In the genomic region with DNA sequence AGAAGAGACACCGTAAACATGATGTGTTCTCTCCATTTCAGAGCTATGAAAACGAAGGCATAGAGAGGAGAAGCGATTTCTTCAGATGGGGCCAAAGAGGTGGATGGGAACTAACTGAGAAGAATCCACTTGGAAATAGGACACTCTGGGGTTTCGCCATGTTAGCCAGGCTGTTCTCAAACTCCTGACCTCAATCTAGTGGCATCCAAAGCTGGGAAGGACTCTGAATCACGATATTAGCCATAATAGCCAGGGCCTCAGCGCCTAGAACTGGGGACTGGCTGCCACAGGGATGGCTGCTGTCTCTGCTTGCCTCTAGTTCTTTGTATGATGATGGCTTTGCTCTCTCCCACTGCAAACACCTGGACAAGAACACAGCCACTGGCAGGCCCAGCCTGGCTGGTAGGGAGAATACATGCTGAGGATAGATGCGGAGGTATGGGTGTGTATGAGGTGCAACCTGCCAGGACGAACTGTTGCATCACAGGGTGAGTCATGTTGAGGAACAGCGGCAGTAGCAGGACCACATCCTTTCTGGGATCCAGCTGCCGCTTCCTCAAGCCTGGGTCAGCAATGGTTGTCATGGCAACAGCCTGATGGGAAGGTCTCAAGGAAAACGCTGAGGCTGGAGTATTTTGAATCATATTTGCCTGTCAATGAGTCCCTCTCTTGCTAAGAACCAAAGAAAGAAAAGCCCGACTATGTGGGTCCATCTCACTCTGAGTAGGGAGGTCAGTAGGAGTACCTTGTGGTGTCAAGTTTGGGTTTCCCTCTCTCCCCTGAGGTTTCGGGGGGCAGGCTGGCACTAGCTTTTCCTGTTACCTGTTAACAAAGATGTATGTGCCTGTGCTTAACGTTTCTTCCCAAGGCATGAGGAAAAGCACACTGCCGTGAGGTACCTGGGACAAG, we compare ENCODE assay signal across 8 cellular contexts. TPM values are rescaled to one million over a fixed set of nuclear protein-coding genes. Genes with fewer than 3 reads are reported as not detected.
DNase-seq lines count a peak whose midpoint lies in the region; ATAC-seq and TF ChIP-seq lines count a peak whose summit lies in the region.

No MANE protein-coding gene starts in this region.

- H3K9me3 ChIP-seq in CD4-positive, CD25-positive, alpha-beta regulatory T cell (ENCODE audit: control insufficient read depth in 2 of 2, low read length in 2 of 2) = no peaks in the 10 kb centered on the region
- no peaks in the 10 kb centered on the region for H3K9me3 ChIP-seq in esophagus squamous epithelium

- 32 to 33% methylated on average over 8 to 13 of the region's 15 CpGs for WGBS in esophagus squamous epithelium, 2 donors

- peaks cover 5% of the 10 kb centered on the region for H3K27me3 ChIP-seq in CD4-positive, CD25-positive, alpha-beta regulatory T cell (ENCODE audit: control insufficient read depth, insufficient read depth, low read length)
- H3K27me3 ChIP-seq in esophagus squamous epithelium (peaks cover 0 to 41% (median 0%) of the 10 kb centered on the region in 4 donors), H7 (ENCODE audit: control insufficient read depth, insufficient read depth, low read length) (no peaks in the 10 kb centered on the region; the same call in 1 of the 2 replicates)

- H3K27ac Mint-ChIP-seq in CD4-positive, CD25-positive, alpha-beta regulatory T cell = no peak overlapping the region
- H3K27ac Mint-ChIP-seq in T-helper 1 cell treated with Interleukin-12 subunit alpha and Interleukin-12 subunit beta and Interleukin-4 antibody, amounts not matched to agents 30 μg/mL and 1 μg/mL, for 36 hours = peak overlapping the region; percentile 27

- no peaks in the 10 kb centered on the region for H3K36me3 ChIP-seq in CD4-positive, CD25-positive, alpha-beta regulatory T cell (ENCODE audit: control insufficient read depth, insufficient read depth, low read length)
- H3K36me3 ChIP-seq in esophagus squamous epithelium = no peaks in the 10 kb centered on the region
- H3K36me3 ChIP-seq in H7 (replicated peaks; ENCODE audit: control insufficient read depth, insufficient read depth, low read length) = no peaks in the 10 kb centered on the region

- peaks cover 0 to 8% (median 0%) of the 10 kb centered on the region in 4 donors for H3K4me1 Mint-ChIP-seq in CD4-positive, CD25-positive, alpha-beta regulatory T cell
- H3K4me1 Mint-ChIP-seq in T-helper 1 cell treated with Interleukin-12 subunit alpha and Interleukin-12 subunit beta and Interleukin-4 antibody, amounts not matched to agents 30 μg/mL and 1 μg/mL, for 36 hours (ENCODE audit: low read depth) = peaks cover 20% of the 10 kb centered on the region

- no peaks in the 10 kb centered on the region for H3K4me1 ChIP-seq in CD4-positive, CD25-positive, alpha-beta regulatory T cell (ENCODE audit: control insufficient read depth, insufficient read depth, low read length, poor library complexity, severe bottlenecking)
- peaks cover 0 to 28% (median 12%) of the 10 kb centered on the region in 3 donors for H3K4me1 ChIP-seq in esophagus squamous epithelium

- H3K4me3 ChIP-seq in CD4-positive, CD25-positive, alpha-beta regulatory T cell (ENCODE audit: low read depth, low read length) = no peak overlapping the region
- H3K4me3 ChIP-seq in esophagus squamous epithelium (no peak overlapping the region), H7 (ENCODE audit: insufficient read depth, low read depth, low read length) (no peak overlapping the region)

- intact Hi-C loops in esophagus squamous epithelium (cut with DNase I) = no loop called here

- DNase-seq in CD4-positive, CD25-positive, alpha-beta regulatory T cell = peak in 1 of 3 donors; percentile 54
- DNase-seq in esophagus squamous epithelium (lab: John Stamatoyannopoulos, UW) = peak; percentile 14
- DNase-seq in retina = peak; percentile 78
- no peak for DNase-seq in H7

- no peak overlapping the region for H3K27ac ChIP-seq in CD4-positive, CD25-positive, alpha-beta regulatory T cell (ENCODE audit: insufficient read depth, low read length, poor library complexity, severe bottlenecking)
- peak overlapping the region in 3 of 4 donors; percentile 41 to 71 (median 67) for H3K27ac ChIP-seq in esophagus squamous epithelium

- H3K4me3 Mint-ChIP-seq in CD4-positive, CD25-positive, alpha-beta regulatory T cell = no peak overlapping the region
- H3K4me3 Mint-ChIP-seq in T-helper 1 cell treated with Interleukin-12 subunit alpha and Interleukin-12 subunit beta and Interleukin-4 antibody, amounts not matched to agents 30 μg/mL and 1 μg/mL, for 36 hours = no peak overlapping the region

- H3K36me3 Mint-ChIP-seq in CD4-positive, CD25-positive, alpha-beta regulatory T cell = no peaks in the 10 kb centered on the region
- no peaks in the 10 kb centered on the region for H3K36me3 Mint-ChIP-seq in T-helper 1 cell treated with Interleukin-12 subunit alpha and Interleukin-12 subunit beta and Interleukin-4 antibody, amounts not matched to agents 30 μg/mL and 1 μg/mL, for 36 hours (ENCODE audit: low read depth)

- TF ChIP-seq POLR2A in esophagus squamous epithelium (IDR thresholded peaks at IDR 0.05) = no peak

- ATAC-seq in CD4-positive, CD25-positive, alpha-beta regulatory T cell (ENCODE audit: low read depth in 2 of 2) = peak; percentile 24 to 55
- ATAC-seq in HG02610 (IDR thresholded peaks at IDR 0.05; ENCODE audit: unreplicated experiment) (peak; percentile 59), HG03457 (IDR thresholded peaks at IDR 0.05; ENCODE audit: unreplicated experiment) (no peak), GM21390 (IDR thresholded peaks at IDR 0.05; ENCODE audit: unreplicated experiment) (no peak)

- no peak for TF ChIP-seq CTCF in esophagus squamous epithelium (IDR thresholded peaks at IDR 0.05)

- H3K27me3 Mint-ChIP-seq in CD4-positive, CD25-positive, alpha-beta regulatory T cell = peaks cover 23% of the 10 kb centered on the region
- H3K27me3 Mint-ChIP-seq in T-helper 1 cell treated with Interleukin-12 subunit alpha and Interleukin-12 subunit beta and Interleukin-4 antibody, amounts not matched to agents 30 μg/mL and 1 μg/mL, for 36 hours (ENCODE audit: low read depth) = peaks cover 27% of the 10 kb centered on the region

- H3K9me3 Mint-ChIP-seq in CD4-positive, CD25-positive, alpha-beta regulatory T cell = peaks cover 0 to 4% (median 0%) of the 10 kb centered on the region in 7 donors
- H3K9me3 Mint-ChIP-seq in T-helper 1 cell treated with Interleukin-12 subunit alpha and Interleukin-12 subunit beta and Interleukin-4 antibody, amounts not matched to agents 30 μg/mL and 1 μg/mL, for 36 hours = no peaks in the 10 kb centered on the region

RNA-seq across cellular contexts. Expression of a gene that starts 31.1 kb away (rescaled TPM):
- not detected for total RNA-seq in CD4-positive, CD25-positive, alpha-beta regulatory T cell
- not detected for polyA plus RNA-seq in CD4-positive, CD25-positive, alpha-beta regulatory T cell
- under 1 TPM in 1 of 4 donors, not detected in 3; 0.22 TPM for total RNA-seq in esophagus squamous epithelium
- 0.04 and 0.17 TPM in 2 replicates for total RNA-seq in H7 (2014; rRNA removed; shearing (Covaris generic))

RNA-seq across cellular contexts. Expression of a gene that starts 59.1 kb away (rescaled TPM):
- total RNA-seq in CD4-positive, CD25-positive, alpha-beta regulatory T cell = 0.25 TPM
- polyA plus RNA-seq in CD4-positive, CD25-positive, alpha-beta regulatory T cell = under 1 TPM in 2 of 4 donors, not detected in 2; 0.05 to 0.18 TPM
- total RNA-seq in esophagus squamous epithelium = under 1 TPM in 1 of 4 donors, not detected in 3; 0.19 TPM
- total RNA-seq in H7 (2014; rRNA removed; shearing (Covaris generic)) = 0.10 and 0.37 TPM in 2 replicates

Comparison
In these comparisons a context has a peak if more than half of its experiments do, and no peak if none do; other contexts are left out.
1. ATAC-seq: peak in CD4-positive, CD25-positive, alpha-beta regulatory T cell (2 of 2) and HG02610 (single experiment); none in HG03457 (single experiment) and GM21390 (single experiment).